In the genomic region with DNA sequence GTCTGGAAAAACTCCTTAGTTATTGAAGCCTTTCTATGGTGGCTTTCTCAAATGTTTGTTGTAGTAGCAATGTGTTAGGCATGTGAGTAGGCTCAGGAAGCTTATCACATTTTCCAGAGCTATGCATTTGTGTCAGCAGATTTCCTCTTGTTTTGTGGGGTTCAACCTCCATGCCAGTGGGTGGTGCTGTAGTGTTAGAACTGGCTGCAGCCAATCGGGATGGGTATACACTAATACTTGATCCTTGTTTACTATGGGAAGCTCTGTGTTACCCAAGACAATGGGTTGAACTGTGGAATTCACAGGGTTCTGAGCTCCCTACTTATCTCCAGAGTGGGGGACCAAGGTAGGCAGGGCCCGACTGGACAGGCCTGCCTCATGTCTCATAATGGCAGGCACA, we compare ENCODE assay signal across 27 cellular contexts.
"Had no signal": no experiment of that assay in that cellular context is flagged by ENCODE, and none has a peak within 500 bp of the region (broad histone marks: within the 10 kb centered on the region; RNA-seq: fewer than 3 reads in every experiment).

No MANE protein-coding gene starts in this region.

- H3K9me3 ChIP-seq: mucosa of descending colon, pancreas, psoas muscle, right atrium auricular region, upper lobe of left lung had no signal

- H3K36me3 ChIP-seq: pancreas, right atrium auricular region, spleen, upper lobe of left lung had no signal

- H3K27me3 Mint-ChIP-seq: activated naive CD8-positive, alpha-beta T cell treated with anti-CD3 and anti-CD28 coated beads for 36 hours; activated T-cell treated with anti-CD3 and anti-CD28 coated beads, Interleukin-2, amount 50 U/mL, for 24 hours; memory B cell; T-cell had no signal

- H3K27me3 ChIP-seq: hepatocyte, pancreas, right atrium auricular region, spleen, upper lobe of left lung had no signal

- H3K4me1 ChIP-seq: pancreas, psoas muscle, right atrium auricular region, spleen, upper lobe of left lung had no signal

- H3K27ac Mint-ChIP-seq: activated naive CD8-positive, alpha-beta T cell treated with anti-CD3 and anti-CD28 coated beads for 36 hours; activated T-cell treated with anti-CD3 and anti-CD28 coated beads, Interleukin-2, amount 50 U/mL, for 24 hours; activated T-helper 2 cell treated with anti-CD3 and anti-CD28 coated beads, Interferon-gamma antibody, Interleukin-2, Interleukin-4, amounts not matched to agents 10 μg/mL and 5 μg/mL and 100 μg/mL, durations not matched to agents 14 hours and 24 hours and 36 hours; memory B cell; nephron progenitor cell; T-cell; T-helper 2 cell treated with Interferon-gamma antibody and Interleukin-4, amounts not matched to agents 5 μg/mL and 100 μg/mL, for 36 hours had no signal

- H3K36me3 Mint-ChIP-seq: activated naive CD8-positive, alpha-beta T cell treated with anti-CD3 and anti-CD28 coated beads for 36 hours; memory B cell; T-cell had no signal

- H3K4me3 ChIP-seq: hepatocyte, mucosa of descending colon, pancreas, psoas muscle, right atrium auricular region, spleen, upper lobe of left lung had no signal

- DNase-seq: activated CD4-positive, CD25-positive, alpha-beta regulatory T cell treated with anti-CD3 and anti-CD28 coated beads, Interleukin-2, amount 50 U/mL, for 72 hours; activated naive CD4-positive, alpha-beta T cell treated with Interleukin-2 at 50 U/mL for 16 hours; activated naive CD8-positive, alpha-beta T cell treated with anti-CD3 and anti-CD28 coated beads for 36 hours; activated T-cell treated with anti-CD3 and anti-CD28 coated beads, Interleukin-2, amount 50 U/mL, for 24 hours; amniotic stem cell; cerebellar nuclear complex; cortex of kidney; erythroblast; foreskin fibroblast; islet precursor cell; left colon; mucosa of descending colon; nephron progenitor cell; pancreas; psoas muscle; spleen; stimulated activated CD4-positive, alpha-beta T cell treated with anti-CD3 and anti-CD28 coated beads, Interleukin-4, amount 100 ng/mL, for 1 hour; stimulated activated naive CD4-positive, alpha-beta T cell treated with Interleukin-2 at 50 U/mL for 16 hours; T-cell; upper lobe of left lung had no signal

- FAIRE-seq: bronchial epithelial cell had no signal

- H3K27ac ChIP-seq: hepatocyte, pancreas, psoas muscle, right atrium auricular region, spleen, upper lobe of left lung, VCaP had no signal

- H3K4me1 Mint-ChIP-seq: activated naive CD8-positive, alpha-beta T cell treated with anti-CD3 and anti-CD28 coated beads for 36 hours; memory B cell; nephron progenitor cell; T-cell had no signal

- H3K4me3 Mint-ChIP-seq: activated naive CD8-positive, alpha-beta T cell treated with anti-CD3 and anti-CD28 coated beads for 36 hours; activated T-cell treated with anti-CD3 and anti-CD28 coated beads, Interleukin-2, amount 50 U/mL, for 24 hours; memory B cell; nephron progenitor cell; T-cell; T-helper 2 cell treated with Interferon-gamma antibody and Interleukin-4, amounts not matched to agents 5 μg/mL and 100 μg/mL, for 36 hours had no signal

- H3K79me2 ChIP-seq: hepatocyte had no signal

- H3K9me3 Mint-ChIP-seq: nephron progenitor cell had no signal

- ATAC-seq: left colon, mucosa of descending colon, pancreas, psoas muscle, T-cell had no signal

- H3K4me2 ChIP-seq: hepatocyte had no signal

- H2AFZ ChIP-seq: hepatocyte had no signal
